5 cellular contexts compared by ENCODE assay signal in genomic region chr3:33857701-33858100, GRCh38. TPM values are rescaled to one million over a fixed set of nuclear protein-coding genes. Genes with fewer than 3 reads are reported as not detected.
DNase-seq lines count a peak whose midpoint lies in the region; ATAC-seq, FAIRE-seq and TF ChIP-seq lines count a peak whose summit lies in the region.
"Not testable (repeated sequence)": the region's sequence is repeated elsewhere in the genome, so short reads cannot be mapped to it uniquely, and the experiment has no call there.

No MANE protein-coding gene starts in this region.

- H3K9me3 ChIP-seq in OCI-LY7 (ENCODE audit: low read length); GM12878 (replicated peaks; ENCODE audit: control insufficient read depth, insufficient read depth, low read length); right cardiac atrium (ENCODE audit: control insufficient read depth, low read length): not testable (repeated sequence)

- SMC1A ChIA-PET in GM12878 (lab: Charles Lee; ENCODE audit: uncharacterized antibody, unreplicated experiment): not testable (repeated sequence)

- CTCF ChIA-PET in OCI-LY7 (lab: Charles Lee; ENCODE audit: unreplicated experiment); GM12878 (lab: Yijun Ruan, JAX): not testable (repeated sequence)

- BruUV-seq in OCI-LY7 (replicated peaks; lab: Mats Ljungman, UMichigan) (TSS peak; percentile 27), GM12878 (replicated peaks; lab: Mats Ljungman, UMichigan) (TSS peak; percentile 15)

- not testable (repeated sequence) for TF ChIP-seq RAD21 in GM12878 (IDR thresholded peaks at IDR 0.05; ENCODE audit: insufficient read depth, low read depth, low read length)

- not testable (repeated sequence) for H3K79me2 ChIP-seq in OCI-LY7 (ENCODE audit: insufficient read depth, low read depth, low read length); GM12878 (ENCODE audit: control insufficient read depth, insufficient read depth, low read length)

- not testable (repeated sequence) for TF ChIP-seq EP300 in GM12878 (IDR thresholded peaks at IDR 0.05; ENCODE audit: borderline replicate concordance in 1 of 2, control insufficient read depth in 1 of 2, low read depth in 2 of 2, low read length in 2 of 2)

- not testable (repeated sequence) for H3K9ac ChIP-seq in GM12878 (ENCODE audit: control insufficient read depth, insufficient read depth, low read length)

- RAD21 ChIA-PET in GM12878 (lab: Charles Lee; ENCODE audit: unreplicated experiment): not testable (repeated sequence)

- H3K4me3 ChIP-seq in OCI-LY7 (ENCODE audit: low read depth, low read length, poor library complexity, severe bottlenecking); GM12878; right cardiac atrium (ENCODE audit: low read length): not testable (repeated sequence)

- ATAC-seq in GM12878: not testable (repeated sequence)
- ATAC-seq in Right ventricle myocardium superior (ENCODE audit: poor library complexity) (peak; percentile 66), right cardiac atrium (peak; percentile 32 to 63)

- H3K27me3 ChIP-seq in GM12878 (replicated peaks in 1 of 2; ENCODE audit: control insufficient read depth in 2 of 2, insufficient read depth in 2 of 2, low read length in 1 of 2); right cardiac atrium (ENCODE audit: control insufficient read depth, insufficient read depth): not testable (repeated sequence)

- not testable (repeated sequence) for FAIRE-seq in GM12878 (lab: Jason Lieb, UNC)
- peak; percentile 84 for FAIRE-seq in endometrium (lab: Jason Lieb, UNC)

- TF ChIP-seq CTCF in OCI-LY7 (conservative IDR thresholded peaks at IDR 0.05; ENCODE audit: low read length); GM12878 (IDR thresholded peaks at IDR 0.05 in 2 of 3, conservative IDR thresholded peaks at IDR 0.05 in 1 of 3; ENCODE audit: control insufficient read depth in 2 of 3, extremely low read depth in 1 of 3, insufficient read depth in 1 of 3, low read depth in 3 of 3, low read length in 3 of 3): not testable (repeated sequence)

- H3K27ac ChIP-seq in OCI-LY7 (ENCODE audit: low read depth, low read length, poor library complexity, severe bottlenecking); GM12878 (ENCODE audit: control insufficient read depth, insufficient read depth); right cardiac atrium (ENCODE audit: low read length): not testable (repeated sequence)

- intact Hi-C loops in OCI-LY7 (cut with micrococcal nuclease; ENCODE audit: unreplicated experiment); GM12878 (cut with micrococcal nuclease; ENCODE audit: unreplicated experiment); Right ventricle myocardium superior (cut with DNase I); right cardiac atrium (cut with DNase I): not testable (repeated sequence)

- 94% methylated on average over 1 of the region's 1 CpG for WGBS in GM12878 (ENCODE audit: insufficient coverage, insufficient replicate concordance, low lambda C conversion rate, missing lambda C conversion rate)
- 70% methylated on average over 1 of the region's 1 CpG for WGBS in right cardiac atrium

- in situ Hi-C loops in GM12878 (cut with MboI): not testable (repeated sequence)

- not testable (repeated sequence) for H2AFZ ChIP-seq in OCI-LY7 (ENCODE audit: low read length); GM12878 (ENCODE audit: control insufficient read depth, low read depth, low read length)

- POLR2A ChIA-PET in OCI-LY7 (lab: Charles Lee): interaction anchor here (0.6 kb wide), 1 partner anchor 1446 kb away, joined by 4 read pairs; no protein-coding TSS in a partner anchor
- POLR2A ChIA-PET in GM12878 (lab: Charles Lee): not testable (repeated sequence)

- not testable (repeated sequence) for H3K9me2 ChIP-seq in OCI-LY7 (ENCODE audit: insufficient read depth, low read length)

- not testable (repeated sequence) for DNase-seq in OCI-LY7 (ENCODE audit: low spot score); GM12878 (ENCODE audit: low read depth, low spot score); Right ventricle myocardium superior; right cardiac atrium

- not testable (repeated sequence) for TF ChIP-seq POLR2A in GM12878 (IDR thresholded peaks at IDR 0.05; ENCODE audit: low read depth, low read length)

- H4K20me1 ChIP-seq in OCI-LY7 (ENCODE audit: insufficient read depth, low read length); GM12878 (ENCODE audit: control insufficient read depth, insufficient read depth): not testable (repeated sequence)

- peaks cover 70% of the 10 kb centered on the region for H3K36me3 ChIP-seq in OCI-LY7 (ENCODE audit: insufficient read depth, low read length)
- H3K36me3 ChIP-seq in GM12878 (ENCODE audit: control insufficient read depth in 2 of 2, insufficient read depth in 2 of 2, low read length in 1 of 2): peaks cover 3 to 19% of the 10 kb centered on the region in 2 experiments

- H3K4me2 ChIP-seq in OCI-LY7 (ENCODE audit: low read length); GM12878 (ENCODE audit: control insufficient read depth, insufficient read depth): not testable (repeated sequence)

- H3K4me1 ChIP-seq in OCI-LY7 (ENCODE audit: insufficient read depth, low read length, poor library complexity, severe bottlenecking); GM12878 (ENCODE audit: control insufficient read depth, insufficient read depth, low read length); right cardiac atrium (ENCODE audit: control insufficient read depth, insufficient read depth, low read length): not testable (repeated sequence)

RNA-seq across cellular contexts. Expression of gene PDCD6IP, which starts 59.3 kb away (rescaled TPM):
- 75.5 and 126 TPM in 2 replicates for total RNA-seq in OCI-LY7 (2014; rRNA removed; shearing (Covaris generic))
- total RNA-seq in OCI-LY7 (2022) (193 and 216 TPM in 2 replicates), GM12878 (2014; rRNA removed) (58.9 and 65.9 TPM in 2 replicates), GM12878 (2014; rRNA removed; fragmentation: Illumina TruSeq; extraction: Trizol) (86.7 and 87.1 TPM in 2 replicates), GM12878 (2021) (155 and 156 TPM in 2 replicates), Right ventricle myocardium superior (131 TPM), right cardiac atrium (100 to 1,000 TPM; 120 to 141 (median 129) TPM)
- total RNA-seq in GM12878 (2013; cell fraction: nucleolus; rRNA removed): 481 and 495 TPM in 2 replicates
- 42.3 TPM for polyA plus RNA-seq in GM12878 (2011; ENCODE audit: low read depth)
- polyA plus RNA-seq in GM12878 (2011; rRNA removed) (169 and 267 TPM in 2 replicates), GM12878 (2014; fragmentation: Illumina TruSeq; extraction: Trizol) (75.3 and 105 TPM in 2 replicates), GM12878 (2014; fragmentation: Nextera tagmentation; extraction: Ambion mirVana) (10 to 100 TPM; 16.0 to 20.0 TPM), GM12878 (2014; rRNA removed) (58.8 and 61.1 TPM in 2 replicates), GM12878 (2016; fragmentation: Nextera tagmentation; extraction: Ambion mirVana) (100 to 1,000 TPM; 130 to 134 TPM), right cardiac atrium (31.5 TPM)
- 62.6 and 115 TPM in 2 replicates for polyA plus RNA-seq in GM12878 (2011; cell fraction: cytosol; rRNA removed)
- polyA plus RNA-seq in GM12878 (2011; cell fraction: nucleus; rRNA removed): 237 and 363 TPM in 2 replicates
- 70.0 and 88.4 TPM in 2 replicates for polyA plus RNA-seq in GM12878 (2012)
- 99.0 and 102 TPM in 2 replicates for polyA minus RNA-seq in GM12878 (2011; rRNA and poly(A)+ RNA removed)
- polyA minus RNA-seq in GM12878 (2011; cell fraction: cytosol; rRNA and poly(A)+ RNA removed): 75.7 and 96.6 TPM in 2 replicates
- 161 and 256 TPM in 2 replicates for polyA minus RNA-seq in GM12878 (2011; cell fraction: nucleus; rRNA and poly(A)+ RNA removed)
